Comparison of ENCODE assay signal across 20 cellular contexts in the genomic region with DNA sequence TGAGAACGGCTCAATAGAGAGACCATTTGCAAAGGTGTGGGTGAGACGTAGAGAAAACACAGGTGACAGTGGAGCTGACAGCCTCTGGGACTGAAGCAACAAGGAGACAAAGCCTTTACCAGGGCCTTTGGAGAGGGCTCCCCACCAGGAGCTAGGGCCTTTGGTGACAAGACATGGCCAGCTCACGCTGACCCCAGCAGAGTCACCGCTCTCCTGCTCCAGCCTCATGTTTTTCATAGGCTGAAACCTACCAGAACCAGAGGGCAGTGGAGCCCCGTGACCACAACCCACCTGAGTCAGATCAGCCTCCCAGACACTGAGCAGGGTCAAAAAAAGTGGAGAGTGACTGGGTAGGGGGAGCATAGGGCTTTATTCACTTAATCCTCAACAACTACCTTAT.
DNase-seq lines count a peak whose midpoint lies in the region; ATAC-seq and FAIRE-seq lines count a peak whose summit lies in the region.
"Had no signal": no experiment of that assay in that cellular context is flagged by ENCODE, and none has a peak within 500 bp of the region (broad histone marks: within the 10 kb centered on the region; RNA-seq: fewer than 3 reads in every experiment).

No MANE protein-coding gene starts in this region.

- peaks cover 2% of the 10 kb centered on the region for H3K9me3 Mint-ChIP-seq in activated CD8-positive, alpha-beta memory T cell treated with anti-CD3 and anti-CD28 coated beads, Interleukin-2, amount 10 ng/mL, durations not matched to agents 7 days and 5 days (ENCODE audit: low read depth)
- H3K9me3 Mint-ChIP-seq: HFFc6 had no signal

- DNase-seq in activated CD8-positive, alpha-beta memory T cell treated with anti-CD3 and anti-CD28 coated beads, Interleukin-2, amount 10 ng/mL, durations not matched to agents 7 days and 5 days, result peak; percentile 43
- no peak for DNase-seq in activated CD8-positive, alpha-beta memory T cell treated with anti-CD3 and anti-CD28 coated beads, Interleukin-2, amount 50 U/mL, for 4 hours
- DNase-seq in RCC 7860 (ENCODE audit: low spot score), result peak; percentile 13
- DNase-seq in stimulated activated CD8-positive, alpha-beta memory T cell treated with anti-CD3 and anti-CD28 coated beads, Interleukin-15, amount 100 ng/mL, for 48 hours (ENCODE audit: low read depth in 2 of 2), result peak; percentile 29 to 41
- no peak for DNase-seq in NCI-H2029 treated with DMSO at 0.1 percent for 48 hours (lab: John Stamatoyannopoulos, UW)
- DNase-seq in NCI-H1092 treated with DMSO at 0.1 percent for 48 hours (lab: John Stamatoyannopoulos, UW), result no peak
- DNase-seq: activated naive CD4-positive, alpha-beta T cell treated with anti-CD3 and anti-CD28 coated beads, Interleukin-2, amount 50 U/mL, for 16 hours; GF-D8; glutamatergic neuron; Kasumi-1; left colon; naive thymus-derived CD8-positive, alpha-beta T cell; NCI-H1105; NCI-H510A; posterior cingulate gyrus; sigmoid colon had no signal

- CTCF ChIA-PET in activated CD8-positive, alpha-beta memory T cell treated with anti-CD3 and anti-CD28 coated beads, Interleukin-2, amount 10 ng/mL, durations not matched to agents 7 days and 5 days (lab: Charles Lee), result interaction anchor here (0.6 kb wide), 1 partner anchor 14 kb away, joined by 3 read pairs; no protein-coding TSS in a partner anchor

- no peaks in the 10 kb centered on the region for H3K27me3 Mint-ChIP-seq in activated CD8-positive, alpha-beta memory T cell treated with anti-CD3 and anti-CD28 coated beads, Interleukin-2, amount 10 ng/mL, durations not matched to agents 7 days and 5 days

- peak overlapping the region; percentile 29 for H3K27ac Mint-ChIP-seq in activated CD8-positive, alpha-beta memory T cell treated with anti-CD3 and anti-CD28 coated beads, Interleukin-2, amount 10 ng/mL, durations not matched to agents 7 days and 5 days
- H3K27ac Mint-ChIP-seq: HFFc6 had no signal

- no peak for FAIRE-seq in RCC 7860 (lab: Jason Lieb, UNC)
- FAIRE-seq: colon had no signal

- H3K4me1 Mint-ChIP-seq in activated CD8-positive, alpha-beta memory T cell treated with anti-CD3 and anti-CD28 coated beads, Interleukin-2, amount 10 ng/mL, durations not matched to agents 7 days and 5 days, result peaks cover 44% of the 10 kb centered on the region

- ATAC-seq in activated CD8-positive, alpha-beta memory T cell treated with anti-CD3 and anti-CD28 coated beads, Interleukin-2, amount 10 ng/mL, durations not matched to agents 7 days and 5 days, result peak; percentile 16
- peak; percentile 55 for ATAC-seq in GM18907 (IDR thresholded peaks at IDR 0.05; ENCODE audit: unreplicated experiment)
- ATAC-seq in HG03565 (IDR thresholded peaks at IDR 0.05; ENCODE audit: unreplicated experiment), result no peak
- ATAC-seq: left colon; naive thymus-derived CD8-positive, alpha-beta T cell had no signal

- H3K4me3 Mint-ChIP-seq in activated CD8-positive, alpha-beta memory T cell treated with anti-CD3 and anti-CD28 coated beads, Interleukin-2, amount 10 ng/mL, durations not matched to agents 7 days and 5 days, result no peak overlapping the region
- H3K4me3 Mint-ChIP-seq: HFFc6; naive thymus-derived CD8-positive, alpha-beta T cell had no signal

- peaks cover 9% of the 10 kb centered on the region for H3K36me3 Mint-ChIP-seq in activated CD8-positive, alpha-beta memory T cell treated with anti-CD3 and anti-CD28 coated beads, Interleukin-2, amount 10 ng/mL, durations not matched to agents 7 days and 5 days

Comparison
In these comparisons a context has a peak if more than half of its experiments do, and no peak if none do; other contexts are left out.
1. DNase-seq: peak in activated CD8-positive, alpha-beta memory T cell treated with anti-CD3 and anti-CD28 coated beads, Interleukin-2, amount 10 ng/mL, durations not matched to agents 7 days and 5 days (single experiment), RCC 7860 (single experiment) and stimulated activated CD8-positive, alpha-beta memory T cell treated with anti-CD3 and anti-CD28 coated beads, Interleukin-15, amount 100 ng/mL, for 48 hours (2 of 2); none in activated CD8-positive, alpha-beta memory T cell treated with anti-CD3 and anti-CD28 coated beads, Interleukin-2, amount 50 U/mL, for 4 hours (single experiment), NCI-H2029 treated with DMSO at 0.1 percent for 48 hours (single experiment) and NCI-H1092 treated with DMSO at 0.1 percent for 48 hours (single experiment).